ENCODE assay signal across 26 cellular contexts in genomic region chr5:36635721-36636390, GRCh38. TPM values are rescaled to one million over a fixed set of nuclear protein-coding genes. Genes with fewer than 3 reads are reported as not detected.
DNase-seq lines count a peak whose midpoint lies in the region; ATAC-seq, FAIRE-seq and TF ChIP-seq lines count a peak whose summit lies in the region.
"Had no signal": no experiment of that assay in that cellular context is flagged by ENCODE, and none has a peak within 500 bp of the region (broad histone marks: within the 10 kb centered on the region; RNA-seq: fewer than 3 reads in every experiment).

No MANE protein-coding gene starts in this region.

- no peak overlapping the region for H2BK15ac ChIP-seq in mesendoderm (replicated peaks; ENCODE audit: low read depth)

- no peaks in the 10 kb centered on the region for H3K36me3 Mint-ChIP-seq in MCF 10A (ENCODE audit: insufficient read depth, unreplicated experiment)
- H3K36me3 Mint-ChIP-seq: CD8-positive, alpha-beta memory T cell; IgD-negative memory B cell had no signal

- H3K4ac ChIP-seq in mesendoderm (ENCODE audit: low read depth, low read length), result no peak overlapping the region

- TF ChIP-seq POLR2A in breast epithelium (IDR thresholded peaks at IDR 0.05), result no peak

- H3K4me1 Mint-ChIP-seq in MCF 10A (ENCODE audit: insufficient read depth, unreplicated experiment), result peaks cover 4% of the 10 kb centered on the region
- H3K4me1 Mint-ChIP-seq: CD8-positive, alpha-beta memory T cell; IgD-negative memory B cell had no signal

- no peaks in the 10 kb centered on the region for H3K9me3 Mint-ChIP-seq in MCF 10A (ENCODE audit: unreplicated experiment)
- H3K9me3 Mint-ChIP-seq: CD14-positive monocyte; CD8-positive, alpha-beta memory T cell had no signal

- intact Hi-C loops in MCF 10A (cut with micrococcal nuclease), result no loop called here
- intact Hi-C loops in breast epithelium (cut with DNase I; ENCODE audit: low total_unique reads), result no loop called here

- H3K27ac ChIP-seq in breast epithelium (no peak overlapping the region), mesendoderm (ENCODE audit: low read depth, low read length) (no peak overlapping the region)
- H3K27ac ChIP-seq: 22Rv1, HL-60, KMS-11, SK-N-MC had no signal

- no peaks in the 10 kb centered on the region for H3K27me3 Mint-ChIP-seq in MCF 10A (ENCODE audit: insufficient read depth, unreplicated experiment)

- H3K56ac ChIP-seq in mesendoderm (ENCODE audit: low read length), result no peak overlapping the region

- H2AK5ac ChIP-seq in mesendoderm (ENCODE audit: low read length), result no peak overlapping the region

- no peak overlapping the region for H3K4me3 ChIP-seq in breast epithelium
- H3K4me3 ChIP-seq in epithelial cell of esophagus (ENCODE audit: low read length), result no peak overlapping the region
- H3K4me3 ChIP-seq in mesendoderm (ENCODE audit: low read length), result no peak overlapping the region
- H3K4me3 ChIP-seq: SK-N-MC had no signal

- no peak overlapping the region for H2BK5ac ChIP-seq in mesendoderm (ENCODE audit: low read length)

- peak overlapping the region; percentile 57 for H3K27ac Mint-ChIP-seq in MCF 10A (ENCODE audit: low read depth, unreplicated experiment)
- H3K27ac Mint-ChIP-seq: IgD-negative memory B cell had no signal

- no peak for TF ChIP-seq CTCF in MCF 10A (IDR thresholded peaks at IDR 0.05; ENCODE audit: unreplicated experiment)
- TF ChIP-seq CTCF in breast epithelium (IDR thresholded peaks at IDR 0.05), result no peak
- no peak for TF ChIP-seq CTCF in epithelial cell of esophagus (IDR thresholded peaks at IDR 0.05; ENCODE audit: insufficient read depth, low read depth, low read length, missing control alignments)
- TF ChIP-seq CTCF in D721Med (IDR thresholded peaks at IDR 0.05; ENCODE audit: insufficient read depth, missing control alignments), result no peak

- H3K9me3 ChIP-seq in breast epithelium, result no peaks in the 10 kb centered on the region
- H3K9me3 ChIP-seq: BE2C had no signal

- BruUV-seq in MCF 10A (replicated peaks; lab: Mats Ljungman, UMichigan), result no TSS peak

- H3K9ac ChIP-seq in mesendoderm (ENCODE audit: low read length), result no peak overlapping the region
- H3K9ac ChIP-seq: KMS-11 had no signal

- no peaks in the 10 kb centered on the region for H3K79me1 ChIP-seq in mesendoderm (ENCODE audit: low read length)

- H4K8ac ChIP-seq in mesendoderm (ENCODE audit: low read depth, low read length), result no peak overlapping the region

- no peak overlapping the region for H3K18ac ChIP-seq in mesendoderm (ENCODE audit: low read length)

- no peak overlapping the region for H4K5ac ChIP-seq in mesendoderm (ENCODE audit: low read length)

- ATAC-seq in GM21515 (IDR thresholded peaks at IDR 0.05; ENCODE audit: unreplicated experiment) (no peak), left lobe of liver (no peak)
- ATAC-seq: Panc1 had no signal

- FAIRE-seq in D721Med (lab: Jason Lieb, UNC), result no peak
- FAIRE-seq: GM18507, H54 had no signal

- WGBS in mesendoderm (ENCODE audit: extremely low coverage, insufficient coverage, low lambda C conversion rate), result no CpG with 5 or more reads among the region's 9 CpGs

- no peak overlapping the region for H2BK120ac ChIP-seq in mesendoderm (ENCODE audit: low read depth, low read length)

- POLR2A ChIA-PET in MCF 10A (lab: Yijun Ruan, JAX), result no interaction called here

- no peak overlapping the region for H3K4me2 ChIP-seq in mesendoderm (ENCODE audit: low read length)
- H3K4me2 ChIP-seq: KMS-11 had no signal

- H3K27me3 ChIP-seq in breast epithelium (no peaks in the 10 kb centered on the region), mesendoderm (ENCODE audit: insufficient read depth, low read length, poor library complexity) (no peaks in the 10 kb centered on the region)
- H3K27me3 ChIP-seq: BE2C had no signal

- H3K36me3 ChIP-seq in breast epithelium (no peaks in the 10 kb centered on the region), mesendoderm (ENCODE audit: control insufficient read depth, insufficient read depth, low read length) (no peaks in the 10 kb centered on the region)
- H3K36me3 ChIP-seq: BE2C had no signal

- CTCF ChIA-PET in MCF 10A (lab: Yijun Ruan, JAX), result interaction anchor here (0.6 to 1.5 kb wide), 3 partner anchors 9 to 52 kb away, joined by 3 to 7 read pairs (median 3); partner anchors contain the start of gene SLC1A3

- H3K23ac ChIP-seq in mesendoderm (ENCODE audit: low read length), result no peak overlapping the region

- no peak for DNase-seq in MCF 10A (ENCODE audit: unreplicated experiment)
- DNase-seq in breast epithelium (ENCODE audit: low spot score in 2 of 2), result no peak
- peak; percentile 56 for DNase-seq in epithelial cell of esophagus (ENCODE audit: low read depth)
- peak; percentile 63 for DNase-seq in mesendoderm
- no peak for DNase-seq in left lobe of liver (ENCODE audit: low spot score)
- DNase-seq in D721Med (ENCODE audit: insufficient read length, low spot score), result no peak
- DNase-seq in activated CD4-positive, alpha-beta T cell treated with anti-CD3 and anti-CD28 coated beads, Interleukin-2, amount 50 U/mL, for 48 hours, result no peak
- DNase-seq: BE2C; CD8-positive, alpha-beta memory T cell; NCI-H1048; NCI-H1417 treated with DMSO at 0.1 percent for 48 hours; NCI-H1694 treated with DMSO at 0.1 percent for 48 hours; NCI-H2081; NCI-H2227 treated with DMSO at 0.1 percent for 48 hours; NCI-H526 treated with DMSO at 0.1 percent for 48 hours; SIG-M5 had no signal

- H3K79me2 ChIP-seq in mesendoderm (ENCODE audit: control insufficient read depth, insufficient read depth, low read length), result no peaks in the 10 kb centered on the region

- H3K4me1 ChIP-seq in breast epithelium (no peaks in the 10 kb centered on the region), mesendoderm (ENCODE audit: control insufficient read depth, low read depth, low read length) (peaks cover 3% of the 10 kb centered on the region)
- H3K4me1 ChIP-seq: BE2C had no signal

- H3K4me3 Mint-ChIP-seq in MCF 10A (ENCODE audit: unreplicated experiment), result no peak overlapping the region
- H3K4me3 Mint-ChIP-seq: CD14-positive monocyte; CD8-positive, alpha-beta memory T cell; IgD-negative memory B cell had no signal

RNA-seq across cellular contexts. Expression of gene SLC1A3, which starts 29.4 kb away (rescaled TPM):
- total RNA-seq in MCF 10A (2022) (5.9 and 9.6 TPM in 2 replicates), breast epithelium (100 to 1,000 TPM in 1 of 3 donors, 10 to 100 TPM in 2; 29.8 to 122 (median 87.5) TPM), left lobe of liver (5.6 TPM)
- 8.0 TPM for polyA plus RNA-seq in mesendoderm (2013, experiment 1 of 2)
- polyA plus RNA-seq in mesendoderm (2013, experiment 2 of 2), result 8.5 TPM
- polyA plus RNA-seq: CD8-positive, alpha-beta memory T cell; IgD-negative memory B cell had no signal

Comparison
In these comparisons a context has a peak if more than half of its experiments do, and no peak if none do; other contexts are left out.
1. DNase-seq: peak in epithelial cell of esophagus (single experiment) and mesendoderm (single experiment); none in MCF 10A (single experiment), breast epithelium (0 of 2), left lobe of liver (single experiment), D721Med (single experiment) and activated CD4-positive, alpha-beta T cell treated with anti-CD3 and anti-CD28 coated beads, Interleukin-2, amount 50 U/mL, for 48 hours (0 of 2).